In the genomic region with DNA sequence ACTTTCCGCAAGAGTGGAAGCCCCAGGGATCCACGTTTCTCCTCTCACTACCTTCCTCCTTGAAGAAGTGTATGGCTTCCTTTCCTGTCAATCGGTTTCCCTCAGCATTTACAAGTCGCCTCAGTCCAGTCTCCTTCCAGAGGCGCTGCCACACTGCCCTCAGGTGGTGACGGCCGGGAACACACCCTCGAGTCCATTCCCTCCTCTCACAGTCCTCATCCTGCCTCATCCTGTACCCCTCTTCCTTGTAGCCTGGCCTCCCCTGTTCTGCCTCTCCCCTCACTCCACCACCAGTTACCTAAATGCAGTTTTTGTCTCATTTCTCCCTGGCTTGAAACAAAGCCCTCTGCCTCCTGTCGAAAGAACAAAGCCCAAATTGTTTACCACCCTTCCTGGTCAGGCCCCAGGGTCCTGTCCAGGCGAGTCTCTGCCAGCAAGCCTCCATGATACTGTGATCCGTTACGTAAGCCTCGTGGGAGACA, we compare ENCODE assay signal across 8 cellular contexts. TPM values are rescaled to one million over a fixed set of nuclear protein-coding genes. Genes with fewer than 3 reads are reported as not detected.
DNase-seq lines count a peak whose midpoint lies in the region; ATAC-seq and TF ChIP-seq lines count a peak whose summit lies in the region.

No MANE protein-coding gene starts in this region.

- H3K4me1 ChIP-seq in heart left ventricle: peaks cover 0 to 21% (median 8%) of the 10 kb centered on the region in 12 donors
- peaks cover 2% of the 10 kb centered on the region for H3K4me1 ChIP-seq in rectal smooth muscle tissue (ENCODE audit: control insufficient read depth, insufficient read depth, low read length)
- no peaks in the 10 kb centered on the region for H3K4me1 ChIP-seq in aorta (ENCODE audit: control insufficient read depth in 1 of 2, insufficient read depth in 2 of 2, low read length in 2 of 2)

- intact Hi-C loops in heart left ventricle (cut with DNase I): loop anchor here (1.0 to 5.0 kb wide), 10 partner anchors 78 to 324 kb away; a partner anchor contains a TSS
- intact Hi-C loops in aorta (cut with DNase I): loop anchor here (1.0 to 10.0 kb wide), 3 partner anchors 78 to 326 kb away; no protein-coding TSS in a partner anchor

- H3K4me3 ChIP-seq in heart left ventricle (no peak overlapping the region), rectal smooth muscle tissue (ENCODE audit: low read length) (no peak overlapping the region), aorta (ENCODE audit: low read length in 2 of 2) (no peak overlapping the region)

- H3K36me3 ChIP-seq in heart left ventricle (peaks cover 0 to 38% (median 15%) of the 10 kb centered on the region in 9 donors), rectal smooth muscle tissue (ENCODE audit: control insufficient read depth, insufficient read depth, low read length) (no peaks in the 10 kb centered on the region), aorta (ENCODE audit: control insufficient read depth in 1 of 2, insufficient read depth in 2 of 2, low read length in 1 of 2) (peaks cover 0 to 3% of the 10 kb centered on the region in 2 donors)

- peak overlapping the region; percentile 10 for H3K9ac ChIP-seq in rectal smooth muscle tissue (ENCODE audit: low read length)

- H3K9me3 ChIP-seq in heart left ventricle (no peaks in the 10 kb centered on the region), aorta (ENCODE audit: control insufficient read depth, low read length) (no peaks in the 10 kb centered on the region)

- peak; percentile 86 to 98 (median 93) for TF ChIP-seq CTCF in heart left ventricle (IDR thresholded peaks at IDR 0.05)

- no peak for TF ChIP-seq POLR2A in heart left ventricle (IDR thresholded peaks at IDR 0.05)

- peak overlapping the region in 1 of 12 donors; percentile 33 for H3K27ac ChIP-seq in heart left ventricle
- H3K27ac ChIP-seq in rectal smooth muscle tissue (ENCODE audit: low read depth, low read length): no peak overlapping the region
- no peak overlapping the region for H3K27ac ChIP-seq in aorta (ENCODE audit: low read depth in 1 of 2, low read length in 2 of 2)

- H3K27me3 ChIP-seq in heart left ventricle: no peaks in the 10 kb centered on the region
- no peaks in the 10 kb centered on the region for H3K27me3 ChIP-seq in rectal smooth muscle tissue (ENCODE audit: control insufficient read depth, insufficient read depth, low read length)
- H3K27me3 ChIP-seq in aorta (ENCODE audit: control insufficient read depth in 1 of 2, insufficient read depth in 2 of 2, low read length in 1 of 2): no peaks in the 10 kb centered on the region

- 13 to 16% (median 15%) methylated on average over 13 of the region's 13 CpGs for WGBS in heart left ventricle, 4 donors
- WGBS in aorta, 2 donors: 13 to 22% methylated on average over 13 of the region's 13 CpGs

- ATAC-seq in GM21529 (IDR thresholded peaks at IDR 0.05; ENCODE audit: unreplicated experiment): peak; percentile 78
- peak; percentile 74 to 95 (median 92) for ATAC-seq in heart left ventricle
- ATAC-seq in aorta (ENCODE audit: low FRiP score): peak; percentile 95

- DNase-seq in Ammon's horn (ENCODE audit: low spot score) (peak; percentile 92), NCI-H1694 treated with DMSO at 0.1 percent for 48 hours (lab: John Stamatoyannopoulos, UW) (peak; percentile 62), T-helper 1 cell (peak; percentile 71 to 89 (median 81)), heart left ventricle (peak; percentile 76 to 90 (median 86)), aorta (peak; percentile 89 to 97)
- DNase-seq in activated naive CD8-positive, alpha-beta T cell treated with anti-CD3 and anti-CD28 coated beads, Interleukin-2, amount 50 U/mL, for 16 hours (ENCODE audit: low read depth, low spot score): peak; percentile 79

RNA-seq across cellular contexts. Expression of a gene that starts 23.2 kb away (rescaled TPM):
- total RNA-seq in heart left ventricle: 10 to 100 TPM; 39.1 to 68.7 (median 49.7) TPM
- 10 to 100 TPM; 72.7 to 95.9 TPM for polyA plus RNA-seq in heart left ventricle
- 10 to 100 TPM; 30.1 TPM for total RNA-seq in aorta
- 10 to 100 TPM; 39.6 to 57.7 TPM for polyA plus RNA-seq in aorta

RNA-seq across cellular contexts. Expression of a gene that starts 29.4 kb away (rescaled TPM):
- total RNA-seq in heart left ventricle: 10 to 100 TPM in 1 of 9 donors, 1 to 10 TPM in 8; 5.1 to 10.3 (median 6.0) TPM
- 10 to 100 TPM in 1 of 2 donors, 1 to 10 TPM in 1; 3.8 to 11.5 TPM for polyA plus RNA-seq in heart left ventricle
- total RNA-seq in aorta: 1 to 10 TPM; 4.2 to 8.6 TPM
- polyA plus RNA-seq in aorta: 1 to 10 TPM; 6.4 to 7.0 TPM

RNA-seq across cellular contexts. Expression of a gene that starts 35.2 kb away (rescaled TPM):
- 100 to 1,000 TPM in 1 of 9 donors, 10 to 100 TPM in 8; 50.4 to 114 (median 59.4) TPM for total RNA-seq in heart left ventricle
- polyA plus RNA-seq in heart left ventricle: 10 to 100 TPM; 27.9 to 75.2 TPM
- 10 to 100 TPM; 63.9 to 95.7 TPM for total RNA-seq in aorta
- polyA plus RNA-seq in aorta: 10 to 100 TPM; 33.2 to 35.4 TPM

RNA-seq across cellular contexts. Expression of a gene that starts 43.3 kb away (rescaled TPM):
- total RNA-seq in heart left ventricle (100 to 1,000 TPM in 5 of 9 donors, 10 to 100 TPM in 4; 83.5 to 137 (median 108) TPM), aorta (10 to 100 TPM; 34.7 to 37.0 TPM)
- polyA plus RNA-seq in heart left ventricle (100 to 1,000 TPM; 130 to 396 TPM), aorta (10 to 100 TPM; 78.7 to 81.3 TPM)
